In genomic region chr3:13414040-13414729, GRCh38 we compare ENCODE assay signal across 8 cellular contexts. TPM values are rescaled to one million over a fixed set of nuclear protein-coding genes. Genes with fewer than 3 reads are reported as not detected.
DNase-seq lines count a peak whose midpoint lies in the region; ATAC-seq lines count a peak whose summit lies in the region.

No MANE protein-coding gene starts in this region.

- no peak overlapping the region for H3K4me3 ChIP-seq in neuronal stem cell (ENCODE audit: low read length in 2 of 2)

- H3K4ac ChIP-seq in neuronal stem cell (ENCODE audit: low read length) = no peak overlapping the region

- H3K4me2 ChIP-seq in neuronal stem cell (ENCODE audit: insufficient read depth, low read length, poor library complexity, severe bottlenecking) = no peak overlapping the region

- no peak overlapping the region for H2BK5ac ChIP-seq in neuronal stem cell (ENCODE audit: low read length)

- peaks cover 1 to 19% of the 10 kb centered on the region in 2 donors for H3K36me3 ChIP-seq in neuronal stem cell (replicated peaks in 1 of 2; ENCODE audit: control insufficient read depth in 2 of 2, insufficient read depth in 2 of 2, low read length in 2 of 2)

- H2BK120ac ChIP-seq in neuronal stem cell (ENCODE audit: low read depth, low read length) = no peak overlapping the region

- DNase-seq in NCI-H1694 treated with DMSO at 0.1 percent for 48 hours (lab: John Stamatoyannopoulos, UW) (peak; percentile 4), NCI-H1694 (lab: John Stamatoyannopoulos, UW) (no peak), SKM-1 treated with dmso at 0.1 percent for 144 hours (lab: John Stamatoyannopoulos, UW; ENCODE audit: unreplicated experiment) (peak; percentile 100), neuronal stem cell (ENCODE audit: low spot score) (no peak), NCI-H345 treated with DMSO at 0.1 percent for 48 hours (lab: John Stamatoyannopoulos, UW; ENCODE audit: unreplicated experiment) (no peak), iPS-NIHi7 (ENCODE audit: extremely low spot score) (no peak)
- DNase-seq in activated naive CD4-positive, alpha-beta T cell treated with anti-CD3 and anti-CD28 coated beads, Interleukin-2, amount 50 U/mL, for 16 hours = peak; percentile 61

- H3K9me3 ChIP-seq in neuronal stem cell (replicated peaks in 1 of 2; ENCODE audit: control insufficient read depth in 2 of 2, insufficient read depth in 1 of 2, low read depth in 1 of 2, low read length in 2 of 2) = peaks cover 2 to 3% of the 10 kb centered on the region in 2 donors

- peaks cover 4 to 13% of the 10 kb centered on the region in 2 donors for H3K4me1 ChIP-seq in neuronal stem cell (ENCODE audit: control insufficient read depth in 2 of 2, insufficient read depth in 1 of 2, low read depth in 1 of 2, low read length in 2 of 2)

- H3K79me1 ChIP-seq in neuronal stem cell (ENCODE audit: low read depth, low read length) = peaks cover 8% of the 10 kb centered on the region

- H3K9ac ChIP-seq in neuronal stem cell (ENCODE audit: low read depth, low read length, poor library complexity) = no peak overlapping the region

- H3K18ac ChIP-seq in neuronal stem cell (ENCODE audit: low read length) = peak overlapping the region; percentile 70

- H4K8ac ChIP-seq in neuronal stem cell (ENCODE audit: low read depth, low read length) = no peak overlapping the region

- WGBS in neuronal stem cell (ENCODE audit: extremely low coverage in 2 of 2, insufficient read length in 2 of 2, insufficient replicate concordance in 1 of 2), 2 donors = no CpG with 5 or more reads among the region's 14 CpGs

- no peak overlapping the region for H3K14ac ChIP-seq in neuronal stem cell (ENCODE audit: low read length)

- no peak overlapping the region for H2BK12ac ChIP-seq in neuronal stem cell (ENCODE audit: low read length)

- no peak overlapping the region for H4K91ac ChIP-seq in neuronal stem cell (ENCODE audit: low read depth, low read length, poor library complexity)

- H3K23ac ChIP-seq in neuronal stem cell (ENCODE audit: low read depth, low read length, poor library complexity) = no peak overlapping the region

- no peak overlapping the region for H2BK15ac ChIP-seq in neuronal stem cell (ENCODE audit: low read length)

- no peak overlapping the region for H2AK5ac ChIP-seq in neuronal stem cell (ENCODE audit: low read depth, low read length)

- no peak overlapping the region for H3K27ac ChIP-seq in neuronal stem cell (replicated peaks; ENCODE audit: low read length)

- peaks cover 0 to 3% (median 0%) of the 10 kb centered on the region in 3 experiments for H3K27me3 ChIP-seq in neuronal stem cell (ENCODE audit: control insufficient read depth in 3 of 3, insufficient read depth in 3 of 3, low read depth in 1 of 3, low read length in 3 of 3)

- peak; percentile 91 for ATAC-seq in HG03064 (IDR thresholded peaks at IDR 0.05; ENCODE audit: low read depth, unreplicated experiment)

- no peak overlapping the region for H2AFZ ChIP-seq in neuronal stem cell (ENCODE audit: low read length)

RNA-seq across cellular contexts. Expression of gene NUP210, which starts 5.9 kb away (rescaled TPM):
- 35.4 TPM for polyA plus RNA-seq in neuronal stem cell (2013, experiment 1 of 2)
- polyA plus RNA-seq in neuronal stem cell (2013, experiment 2 of 2) = 35.8 TPM

Comparison
In these comparisons a context has a peak if more than half of its experiments do, and no peak if none do; other contexts are left out.
1. DNase-seq: peak in NCI-H1694 treated with DMSO at 0.1 percent for 48 hours (single experiment), SKM-1 treated with dmso at 0.1 percent for 144 hours (single experiment) and activated naive CD4-positive, alpha-beta T cell treated with anti-CD3 and anti-CD28 coated beads, Interleukin-2, amount 50 U/mL, for 16 hours (single experiment); none in NCI-H1694 (single experiment), neuronal stem cell (single experiment), NCI-H345 treated with DMSO at 0.1 percent for 48 hours (single experiment) and iPS-NIHi7 (single experiment).